Comparison of ENCODE assay signal across 2 cellular contexts in genomic region chr3:141986548-141987107, GRCh38.
TF ChIP-seq lines count a peak whose summit lies in the region.

No MANE protein-coding gene starts in this region.

TF ChIP-seq in IMR-90, 13 proteins besides CTCF, POLR2A, EP300 and RAD21:
- TF ChIP-seq MAZ (IDR thresholded peaks at IDR 0.05; ENCODE audit: borderline replicate concordance, low read depth, low read length) (no peak), MAFK (IDR thresholded peaks at IDR 0.05; ENCODE audit: low read depth, low read length) (peak; percentile 26), CEBPB (IDR thresholded peaks at IDR 0.05; ENCODE audit: low read depth, low read length) (no peak), RFX5 (IDR thresholded peaks at IDR 0.05; ENCODE audit: low read depth, low read length) (no peak), FOS (IDR thresholded peaks at IDR 0.05; ENCODE audit: low read depth, low read length) (no peak), USF2 (IDR thresholded peaks at IDR 0.05; ENCODE audit: low read depth, low read length) (no peak)

TF ChIP-seq in GM12878, 131 proteins besides CTCF, POLR2A, EP300 and RAD21:
- TF ChIP-seq POU2F2 (IDR thresholded peaks at IDR 0.05; ENCODE audit: borderline replicate concordance, low read depth, low read length) (no peak), ATF7 (IDR thresholded peaks at IDR 0.05; ENCODE audit: low read depth) (no peak), CHD1 (IDR thresholded peaks at IDR 0.05; ENCODE audit: low read depth, low read length) (no peak), TCF12 (IDR thresholded peaks at IDR 0.05; ENCODE audit: low read depth, low read length) (no peak), IRF3 (IDR thresholded peaks at IDR 0.05) (no peak), IKZF2 (IDR thresholded peaks at IDR 0.05) (no peak), KAT2A (conservative IDR thresholded peaks at IDR 0.05; ENCODE audit: control insufficient read depth, low read depth, low read length) (no peak), GATAD2B (conservative IDR thresholded peaks at IDR 0.05; ENCODE audit: low read depth) (no peak), E4F1 (IDR thresholded peaks at IDR 0.05; ENCODE audit: borderline replicate concordance, partially characterized antibody) (no peak), HSF1 (IDR thresholded peaks at IDR 0.05; ENCODE audit: low read depth, low read length) (no peak), MYC (IDR thresholded peaks at IDR 0.05; ENCODE audit: insufficient read depth, insufficient read length, insufficient replicate concordance, low read length, severe bottlenecking) (no peak)
